8 cellular contexts compared by ENCODE assay signal in the genomic region with DNA sequence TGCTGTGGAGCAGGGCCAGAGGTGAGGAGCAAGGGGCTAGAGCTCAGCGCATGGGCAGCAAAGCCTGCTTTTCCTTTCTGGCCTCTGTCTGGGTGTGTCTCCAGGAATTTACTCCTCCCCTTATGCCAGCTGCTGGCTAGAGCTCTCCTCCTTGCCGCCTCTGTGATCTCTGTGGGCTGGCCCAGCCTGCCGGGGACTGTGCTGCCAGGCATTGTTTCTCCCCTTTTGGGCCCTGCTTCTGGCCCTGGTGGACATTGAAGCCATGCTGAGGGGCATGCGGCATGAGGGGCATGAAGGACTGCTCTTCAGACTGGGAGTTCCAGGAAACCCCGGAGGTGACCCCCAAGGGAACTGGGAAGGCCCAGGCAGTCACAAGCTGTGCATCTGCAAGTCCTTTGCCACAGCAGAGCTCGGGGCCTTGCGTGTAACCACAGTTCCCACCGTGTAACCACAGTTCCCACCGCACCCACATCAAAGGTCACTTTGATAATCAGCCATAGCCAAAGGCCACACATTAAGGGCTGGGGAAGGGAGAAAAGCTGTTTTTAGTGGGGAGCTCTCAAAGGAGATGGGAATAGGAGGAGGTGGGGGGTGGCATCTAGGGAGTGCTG.
A peak's percentile ranks its signal among the peaks of the same experiment; 100 is the strongest.
DNase-seq lines count a peak whose midpoint lies in the region; ATAC-seq, FAIRE-seq and TF ChIP-seq lines count a peak whose summit lies in the region.

No MANE protein-coding gene starts in this region.

- no peak for FAIRE-seq in small intestine (lab: Jason Lieb, UNC)

- no peaks in the 10 kb centered on the region for H3K9me3 Mint-ChIP-seq in activated B cell treated with CpG ODN at 0.5 μM for 24 hours

- WGBS in small intestine, 3 donors = 3 to 31% (median 11%) methylated on average over 9 of the region's 9 CpGs

- POLR2A ChIA-PET in activated B cell treated with CpG ODN at 0.5 μM for 24 hours (lab: Charles Lee) = no interaction called here
- POLR2A ChIA-PET in GM10248 (lab: Yijun Ruan, JAX) = interaction anchor here (0.6 kb wide), 1 partner anchor 106 kb away, joined by 6 read pairs; no protein-coding TSS in a partner anchor

- no peaks in the 10 kb centered on the region for H3K27me3 Mint-ChIP-seq in activated B cell treated with CpG ODN at 0.5 μM for 24 hours

- H3K4me1 ChIP-seq in small intestine (ENCODE audit: control insufficient read depth in 2 of 2, insufficient read depth in 1 of 2, low read depth in 1 of 2, low read length in 1 of 2) = peaks cover 14 to 20% of the 10 kb centered on the region in 2 donors

- CTCF ChIA-PET in activated B cell treated with CpG ODN at 0.5 μM for 24 hours (lab: Charles Lee) = interaction anchor here (0.9 kb wide), 2 partner anchors 63 to 134 kb away, joined by 3 read pairs; no protein-coding TSS in a partner anchor
- CTCF ChIA-PET in GM10248 (lab: Yijun Ruan, JAX) = interaction anchor here (0.9 to 2.4 kb wide), 11 partner anchors 9 to 112 kb away, joined by 3 to 8 read pairs (median 4); no protein-coding TSS in a partner anchor

- intact Hi-C loops in activated B cell treated with CpG ODN at 0.5 μM for 24 hours (cut with micrococcal nuclease) = no loop called here
- intact Hi-C loops in left cardiac atrium (cut with DNase I) = loop anchor here (5.0 kb wide), 2 partner anchors 64 to 76 kb away; a partner anchor contains a TSS

- no peaks in the 10 kb centered on the region for H3K9me3 ChIP-seq in small intestine (ENCODE audit: control insufficient read depth, low read depth)

- peaks cover 37% of the 10 kb centered on the region for H3K36me3 Mint-ChIP-seq in activated B cell treated with CpG ODN at 0.5 μM for 24 hours (ENCODE audit: low read depth)

- ATAC-seq in HG02610 (IDR thresholded peaks at IDR 0.05; ENCODE audit: unreplicated experiment) (peak; percentile 39), activated B cell treated with CpG ODN at 0.5 μM for 24 hours (ENCODE audit: low read depth) (peak; percentile 31), left cardiac atrium (peak; percentile 48 to 61), HG03108 (IDR thresholded peaks at IDR 0.05; ENCODE audit: unreplicated experiment) (no peak)

- H3K4me3 Mint-ChIP-seq in activated B cell treated with CpG ODN at 0.5 μM for 24 hours = no peak overlapping the region

- H3K27me3 ChIP-seq in small intestine (ENCODE audit: control insufficient read depth in 2 of 2, insufficient read depth in 2 of 2, low read length in 2 of 2) = no peaks in the 10 kb centered on the region

- peaks cover 45% of the 10 kb centered on the region for H3K4me1 Mint-ChIP-seq in activated B cell treated with CpG ODN at 0.5 μM for 24 hours

- no peak overlapping the region for H3K27ac Mint-ChIP-seq in activated B cell treated with CpG ODN at 0.5 μM for 24 hours

- no peaks in the 10 kb centered on the region for H3K36me3 ChIP-seq in small intestine (ENCODE audit: control insufficient read depth in 2 of 2, insufficient read depth in 2 of 2, low read length in 2 of 2)

- TF ChIP-seq CTCF in activated B cell treated with CpG ODN at 0.5 μM for 24 hours (IDR thresholded peaks at IDR 0.05) (no peak), GM10248 (IDR thresholded peaks at IDR 0.05; ENCODE audit: control extremely low read depth, extremely low read depth, low read depth, missing control alignments) (no peak)

- peak overlapping the region; percentile 91 to 96 for H3K27ac ChIP-seq in small intestine (ENCODE audit: low read depth in 1 of 2, low read length in 1 of 2)

- no peak for DNase-seq in activated B cell treated with CpG ODN at 0.5 μM for 24 hours
- DNase-seq in left cardiac atrium = no peak
- peak; percentile 95 for DNase-seq in small intestine
- no peak for DNase-seq in GM10248 (ENCODE audit: extremely low spot score)
- no peak for DNase-seq in iPS-NIHi7 (ENCODE audit: extremely low spot score)
- no peak for DNase-seq in NCI-H446 treated with DMSO at 0.1 percent for 48 hours (lab: John Stamatoyannopoulos, UW)

- H3K4me3 ChIP-seq in small intestine (ENCODE audit: low read depth in 1 of 2, low read length in 2 of 2) = peak overlapping the region in 1 of 2 donors; percentile 61
